8 cellular contexts compared by ENCODE assay signal in the genomic region with DNA sequence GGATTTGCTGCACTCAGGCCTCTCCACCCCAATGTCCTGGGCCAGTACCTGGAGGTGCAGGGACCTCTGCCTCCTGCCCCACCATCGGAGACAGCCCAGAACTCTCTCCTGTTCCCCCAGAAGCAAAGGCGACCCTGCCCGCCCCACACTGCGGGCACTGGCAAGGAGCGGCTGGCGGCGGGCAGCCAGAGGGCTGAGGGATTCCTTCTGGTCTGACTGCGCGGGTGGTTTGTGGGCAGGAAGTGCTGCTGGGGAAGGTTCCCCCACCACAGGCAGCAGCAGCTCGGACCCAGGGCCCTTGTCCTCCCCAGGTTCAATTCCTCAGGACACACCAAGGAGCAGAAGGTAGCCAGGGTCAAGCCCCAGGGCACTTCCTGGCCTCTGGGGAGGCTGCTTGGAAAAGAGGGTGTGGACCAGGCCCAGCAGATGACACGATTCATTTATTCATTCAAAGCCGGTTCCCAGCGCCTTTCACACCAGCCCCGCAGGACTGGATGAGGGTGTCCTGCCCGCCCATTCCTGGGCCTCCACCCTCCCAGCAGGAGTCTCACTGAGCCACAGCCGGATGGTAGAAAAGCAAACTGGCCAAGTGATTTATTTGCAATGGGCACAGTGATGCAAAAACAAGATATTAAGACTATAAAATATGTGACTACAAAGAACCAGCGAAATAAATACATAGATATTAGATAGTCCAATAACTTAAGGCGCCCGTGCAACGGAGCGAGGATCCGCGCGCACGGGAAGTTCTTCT. TPM values are rescaled to one million over a fixed set of nuclear protein-coding genes. Genes with fewer than 3 reads are reported as not detected.
A peak's percentile ranks its signal among the peaks of the same experiment; 100 is the strongest.
DNase-seq lines count a peak whose midpoint lies in the region; ATAC-seq and TF ChIP-seq lines count a peak whose summit lies in the region.

No MANE protein-coding gene starts in this region.

- no peak overlapping the region for H3K27ac Mint-ChIP-seq in nephron progenitor cell

- H3K4me1 ChIP-seq in Panc1 (ENCODE audit: control insufficient read depth, insufficient read depth, low read length) (peaks cover 66% of the 10 kb centered on the region), esophagus (ENCODE audit: control insufficient read depth in 2 of 2, insufficient read depth in 2 of 2, low read length in 1 of 2) (peaks cover 0 to 28% of the 10 kb centered on the region in 2 donors)

- H3K4me3 ChIP-seq in Panc1 (ENCODE audit: low read depth in 2 of 2, low read length in 2 of 2) (peak overlapping the region; percentile 84 to 98), esophagus (ENCODE audit: low read depth in 1 of 2, low read length in 2 of 2) (peak overlapping the region; percentile 62 to 86)

- H3K27me3 Mint-ChIP-seq in nephron progenitor cell (ENCODE audit: low read depth, poor library complexity) = peaks cover 53% of the 10 kb centered on the region

- no peaks in the 10 kb centered on the region for H3K36me3 Mint-ChIP-seq in nephron progenitor cell (ENCODE audit: low read depth)

- DNase-seq in DMS53 treated with DMSO at 0.1 percent for 48 hours (lab: John Stamatoyannopoulos, UW; ENCODE audit: unreplicated experiment) (peak; percentile 17), Panc1 (ENCODE audit: low read depth, low spot score) (no peak), nephron progenitor cell (no peak), germinal center (ENCODE audit: low spot score) (no peak), SK-N-DZ (ENCODE audit: low spot score) (no peak)
- DNase-seq in activated CD4-positive, CD25-positive, alpha-beta regulatory T cell treated with anti-CD3 and anti-CD28 coated beads, Interleukin-2, amount 50 U/mL, for 72 hours = no peak

- H3K27me3 ChIP-seq in Panc1 (ENCODE audit: control insufficient read depth, insufficient read depth, low read length) (no peaks in the 10 kb centered on the region), esophagus (ENCODE audit: control insufficient read depth in 1 of 2, insufficient read depth in 2 of 2, low read length in 2 of 2) (no peaks in the 10 kb centered on the region)

- no peak for TF ChIP-seq CTCF in Panc1 (IDR thresholded peaks at IDR 0.05)
- TF ChIP-seq CTCF in nephron progenitor cell (IDR thresholded peaks at IDR 0.05) = no peak

- POLR2A ChIA-PET in Panc1 (lab: Charles Lee) = interaction anchor here (0.5 to 2.1 kb wide), 3 partner anchors 36 to 58 kb away, joined by 3 to 12 read pairs (median 5); no protein-coding TSS in a partner anchor

- BruUV-seq in Panc1 (replicated peaks; lab: Mats Ljungman, UMichigan) = no TSS peak

- no peaks in the 10 kb centered on the region for H3K9me3 Mint-ChIP-seq in nephron progenitor cell

- H3K4me3 Mint-ChIP-seq in nephron progenitor cell = peak overlapping the region; percentile 81

- in situ Hi-C loops in Panc1 (cut with HindIII; ENCODE audit: low pct_unique_long_range_greater_than_20kb, low sequenced_read_pairs) = no loop called here

- no peaks in the 10 kb centered on the region; the same call in 1 of the 2 replicates for H3K36me3 ChIP-seq in Panc1 (ENCODE audit: control insufficient read depth, insufficient read depth, low read length)
- H3K36me3 ChIP-seq in esophagus (ENCODE audit: control insufficient read depth in 2 of 2, insufficient read depth in 2 of 2, low read length in 1 of 2) = no peaks in the 10 kb centered on the region

- CTCF ChIA-PET in Panc1 (lab: Charles Lee) = no interaction called here

- intact Hi-C loops in Panc1 (cut with micrococcal nuclease; ENCODE audit: unreplicated experiment) = no loop called here

- H3K9me3 ChIP-seq in Panc1 (ENCODE audit: control insufficient read depth, insufficient read depth, low read depth, low read length) = no peaks in the 10 kb centered on the region
- H3K9me3 ChIP-seq in esophagus (ENCODE audit: control insufficient read depth in 2 of 2, insufficient read depth in 1 of 2, low read depth in 1 of 2, low read length in 1 of 2) = no peaks in the 10 kb centered on the region

- ATAC-seq in Panc1 = no peak
- ATAC-seq in GM21367 (IDR thresholded peaks at IDR 0.05; ENCODE audit: unreplicated experiment) = no peak

- H3K27ac ChIP-seq in Panc1 (ENCODE audit: low read length) (peak overlapping the region; percentile 87), esophagus (ENCODE audit: low read depth in 2 of 2, low read length in 1 of 2) (peak overlapping the region; percentile 82 to 96)

- peaks cover 13% of the 10 kb centered on the region for H3K4me1 Mint-ChIP-seq in nephron progenitor cell

- WGBS in esophagus, 2 donors = 30 to 33% methylated on average over 25 of the region's 25 CpGs

RNA-seq across cellular contexts. Expression of a gene that starts 1.2 kb away (rescaled TPM):
- total RNA-seq in Panc1 (2021; ENCODE audit: unreplicated experiment) = 195 TPM
- polyA plus RNA-seq in Panc1 (2012; ENCODE audit: insufficient read length) = 286 TPM
- 10 to 100 TPM; 19.6 to 61.7 TPM for polyA plus RNA-seq in esophagus
- not detected in 2 replicates for polyA plus RNA-seq in SK-N-DZ (2014; cell fraction: cytosol; rRNA removed)
- not detected in 2 replicates for polyA plus RNA-seq in SK-N-DZ (2014; cell fraction: nucleus; rRNA removed)

RNA-seq across cellular contexts. Expression of a gene that starts 42.5 kb away (rescaled TPM):
- 4.6 TPM for total RNA-seq in Panc1 (2021; ENCODE audit: unreplicated experiment)
- 10.9 TPM for polyA plus RNA-seq in Panc1 (2012; ENCODE audit: insufficient read length)
- 10 to 100 TPM; 12.1 to 27.5 TPM for polyA plus RNA-seq in esophagus
- polyA plus RNA-seq in SK-N-DZ (2014; cell fraction: cytosol; rRNA removed) = 7.0 and 7.8 TPM in 2 replicates
- 5.4 and 5.8 TPM in 2 replicates for polyA plus RNA-seq in SK-N-DZ (2014; cell fraction: nucleus; rRNA removed)
